In genomic region chr7:70171369-70171768, GRCh38 we compare ENCODE assay signal across 23 cellular contexts.
DNase-seq lines count a peak whose midpoint lies in the region; ATAC-seq, FAIRE-seq and TF ChIP-seq lines count a peak whose summit lies in the region.
"Had no signal": no experiment of that assay in that cellular context is flagged by ENCODE, and none has a peak within 500 bp of the region (broad histone marks: within the 10 kb centered on the region; RNA-seq: fewer than 3 reads in every experiment).

No MANE protein-coding gene starts in this region.

- H3K4me2 ChIP-seq in neural cell (ENCODE audit: low read length) (no peak overlapping the region), GM23248 (ENCODE audit: unreplicated experiment) (no peak overlapping the region), HepG2 (ENCODE audit: low read depth, low read length) (no peak overlapping the region)
- H3K4me2 ChIP-seq: A549; BLaER1 treated with 17β-estradiol and CSF1 and Interleukin-3, amounts not matched to agents 10 nM and 100 nM had no signal

- H3K27me3 Mint-ChIP-seq in chondrocyte (ENCODE audit: low read depth) (no peaks in the 10 kb centered on the region), osteocyte (ENCODE audit: unreplicated experiment) (no peaks in the 10 kb centered on the region)
- H3K27me3 Mint-ChIP-seq: B cell; CD4-positive, alpha-beta T cell had no signal

- CTCF ChIA-PET in HepG2 (lab: Yijun Ruan, JAX; ENCODE audit: low intra/inter-chr PET ratio, low total read pairs) = no interaction called here

- intact Hi-C loops in HepG2 (cut with micrococcal nuclease; ENCODE audit: unreplicated experiment) = no loop called here

- H3K4me3 ChIP-seq in adipocyte (ENCODE audit: low read length) (no peak overlapping the region), neural cell (ENCODE audit: low read length) (no peak overlapping the region), GM23248 (no peak overlapping the region), HepG2 (replicated peaks in 1 of 3; ENCODE audit: insufficient read depth in 1 of 3, low read depth in 2 of 3, low read length in 3 of 3) (no peak overlapping the region)
- H3K4me3 ChIP-seq: A549; BLaER1 treated with 17β-estradiol and CSF1 and Interleukin-3, amounts not matched to agents 10 nM and 100 nM had no signal

- TF ChIP-seq CTCF in chondrocyte (IDR thresholded peaks at IDR 0.05) (no peak), neural cell (IDR thresholded peaks at IDR 0.05; ENCODE audit: poor library complexity, severe bottlenecking) (no peak), osteocyte (IDR thresholded peaks at IDR 0.05) (no peak), HepG2 (CRISPR knock-in tag; IDR thresholded peaks at IDR 0.05) (no peak)

- WGBS in GM23248 (ENCODE audit: low coverage in 1 of 2, low lambda C conversion rate in 2 of 2, missing lambda C conversion rate in 2 of 2), 2 experiments = 86 to 88% methylated on average over 4 of the region's 4 CpGs
- 47% methylated on average over 4 of the region's 4 CpGs for WGBS in HepG2 (ENCODE audit: low lambda C conversion rate)

- no peaks in the 10 kb centered on the region for H3K36me3 ChIP-seq in adipocyte (ENCODE audit: control insufficient read depth, insufficient read depth, low read length, severe bottlenecking)
- H3K36me3 ChIP-seq in neural cell (ENCODE audit: insufficient read depth, low read length) = peaks cover 9% of the 10 kb centered on the region
- no peaks in the 10 kb centered on the region for H3K36me3 ChIP-seq in GM23248 (ENCODE audit: low read depth)
- no peaks in the 10 kb centered on the region for H3K36me3 ChIP-seq in HepG2 (replicated peaks in 1 of 2; ENCODE audit: control insufficient read depth in 1 of 2, insufficient read depth in 2 of 2, low read length in 2 of 2)

- in situ Hi-C loops in GM23248 (cut with MboI) (no loop called here), HepG2 (cut with HindIII; ENCODE audit: extremely low pct_ligation_motif_present, low pct_unique_long_range_greater_than_20kb) (no loop called here)

- no peak for FAIRE-seq in HepG2 (lab: Jason Lieb, UNC)
- FAIRE-seq: A549, D721Med, G401.6, GM12891 had no signal

- DNase-seq in adipocyte (ENCODE audit: low read depth) (peak; percentile 55), chondrocyte (ENCODE audit: low spot score) (no peak), osteocyte (ENCODE audit: extremely low spot score, unreplicated experiment) (no peak), GM23248 (no peak), HepG2 (ENCODE audit: low spot score) (no peak), retina (no peak)
- DNase-seq: AML-193; Caco-2; Calu3; CD4-positive, alpha-beta T cell; CD8-positive, alpha-beta T cell; DMS79 treated with DMSO at 0.1 percent for 48 hours; GF-D8 had no signal

- H2AFZ ChIP-seq in neural cell (ENCODE audit: low read depth, low read length) = no peak overlapping the region
- H2AFZ ChIP-seq in GM23248 = no peak overlapping the region
- no peak overlapping the region for H2AFZ ChIP-seq in HepG2 (ENCODE audit: low read length)

- H3K4me1 Mint-ChIP-seq in chondrocyte (ENCODE audit: low read depth) (peaks cover 22% of the 10 kb centered on the region), osteocyte (ENCODE audit: unreplicated experiment) (peaks cover 16% of the 10 kb centered on the region)

- H3K36me3 Mint-ChIP-seq in chondrocyte (ENCODE audit: low read depth) = no peaks in the 10 kb centered on the region
- peaks cover 11% of the 10 kb centered on the region for H3K36me3 Mint-ChIP-seq in osteocyte (ENCODE audit: unreplicated experiment)
- H3K36me3 Mint-ChIP-seq: CD8-positive, alpha-beta T cell had no signal

- H4K20me1 ChIP-seq in neural cell (ENCODE audit: insufficient read depth) (no peaks in the 10 kb centered on the region), GM23248 (ENCODE audit: insufficient read depth) (no peaks in the 10 kb centered on the region), HepG2 (ENCODE audit: insufficient read depth, low read length) (no peaks in the 10 kb centered on the region)

- H3K4me3 Mint-ChIP-seq in chondrocyte (ENCODE audit: unreplicated experiment) = peak overlapping the region; percentile 10
- H3K4me3 Mint-ChIP-seq in osteocyte (ENCODE audit: unreplicated experiment) = no peak overlapping the region
- H3K4me3 Mint-ChIP-seq: B cell; CD4-positive, alpha-beta T cell; CD8-positive, alpha-beta T cell had no signal

- no peak for TF ChIP-seq EP300 in neural cell (conservative IDR thresholded peaks at IDR 0.05; ENCODE audit: poor library complexity, severe bottlenecking)
- TF ChIP-seq EP300 in HepG2 (IDR thresholded peaks at IDR 0.05; ENCODE audit: low read depth in 2 of 2, low read length in 2 of 2) = no peak
- TF ChIP-seq EP300 in HepG2 (CRISPR knock-in tag; IDR thresholded peaks at IDR 0.05; ENCODE audit: borderline replicate concordance) = no peak

- no peaks in the 10 kb centered on the region for H3F3A ChIP-seq in neural cell (ENCODE audit: insufficient read depth, low read length, poor library complexity, severe bottlenecking)
- no peaks in the 10 kb centered on the region for H3F3A ChIP-seq in GM23248 (ENCODE audit: insufficient read depth)

- no peaks in the 10 kb centered on the region for H3K9me2 ChIP-seq in neural cell (ENCODE audit: insufficient read depth, low read length)
- H3K9me2 ChIP-seq in GM23248 (ENCODE audit: insufficient read depth) = no peaks in the 10 kb centered on the region

- TF ChIP-seq POLR2A in HepG2 (IDR thresholded peaks at IDR 0.05; ENCODE audit: insufficient read depth in 1 of 2, low read depth in 2 of 2, low read length in 2 of 2) = no peak

- H3K27ac Mint-ChIP-seq in chondrocyte (ENCODE audit: unreplicated experiment) (peak overlapping the region; percentile 79), osteocyte (ENCODE audit: unreplicated experiment) (peak overlapping the region; percentile 37)
- H3K27ac Mint-ChIP-seq: B cell; CD4-positive, alpha-beta T cell; CD8-positive, alpha-beta T cell had no signal

- H3K79me2 ChIP-seq in neural cell (replicated peaks; ENCODE audit: insufficient read depth, low read length) (no peaks in the 10 kb centered on the region), GM23248 (ENCODE audit: insufficient read depth) (no peaks in the 10 kb centered on the region), HepG2 (ENCODE audit: insufficient read depth, low read length) (no peaks in the 10 kb centered on the region)

- H3K4me1 ChIP-seq in adipocyte (ENCODE audit: control insufficient read depth, insufficient read depth, low read length) (peaks cover 5% of the 10 kb centered on the region), GM23248 (ENCODE audit: insufficient read depth) (no peaks in the 10 kb centered on the region), HepG2 (ENCODE audit: insufficient read depth, low read length) (no peaks in the 10 kb centered on the region)
- H3K4me1 ChIP-seq: A549, Caco-2 had no signal

- ATAC-seq in HepG2 = no peak
- ATAC-seq in GM18519 (IDR thresholded peaks at IDR 0.05; ENCODE audit: low FRiP score, unreplicated experiment) = no peak
- ATAC-seq: A549; CD8-positive, alpha-beta T cell had no signal

- peak overlapping the region; percentile 23 for H3K27ac ChIP-seq in neural cell (ENCODE audit: low read length)
- H3K27ac ChIP-seq in GM23248 = no peak overlapping the region
- H3K27ac ChIP-seq in HepG2 (ENCODE audit: extremely low read length, insufficient read depth, low read length) = no peak overlapping the region
- H3K27ac ChIP-seq: 22Rv1; A549; BLaER1 treated with 17β-estradiol and CSF1 and Interleukin-3, amounts not matched to agents 10 nM and 100 nM; C4-2B had no signal

- POLR2A ChIA-PET in HepG2 (lab: Yijun Ruan, JAX) = no interaction called here

- BruUV-seq in HepG2 (replicated peaks; lab: Mats Ljungman, UMichigan) = no TSS peak

- H3K9ac ChIP-seq in adipocyte (ENCODE audit: low read length) (no peak overlapping the region), neural cell (ENCODE audit: low read length) (no peak overlapping the region), GM23248 (no peak overlapping the region), HepG2 (ENCODE audit: insufficient read depth, low read depth, low read length) (no peak overlapping the region)
- H3K9ac ChIP-seq: BLaER1 treated with 17β-estradiol and CSF1 and Interleukin-3, amounts not matched to agents 10 nM and 100 nM had no signal

- H3K9me3 ChIP-seq in adipocyte (ENCODE audit: control insufficient read depth, low read length) (peaks cover 12% of the 10 kb centered on the region), neural cell (ENCODE audit: low read length) (no peaks in the 10 kb centered on the region), GM23248 (ENCODE audit: low read depth) (no peaks in the 10 kb centered on the region), HepG2 (ENCODE audit: low read length) (no peaks in the 10 kb centered on the region)
- H3K9me3 ChIP-seq: Caco-2 had no signal

- no peak for TF ChIP-seq RAD21 in neural cell (conservative IDR thresholded peaks at IDR 0.05)
- no peak for TF ChIP-seq RAD21 in HepG2 (CRISPR knock-in tag; IDR thresholded peaks at IDR 0.05)

- H3K27me3 ChIP-seq in adipocyte (replicated peaks; ENCODE audit: control insufficient read depth, insufficient read depth, low read length) (no peaks in the 10 kb centered on the region), neural cell (ENCODE audit: insufficient read depth, low read depth, low read length) (no peaks in the 10 kb centered on the region), GM23248 (replicated peaks; ENCODE audit: insufficient read depth) (no peaks in the 10 kb centered on the region), HepG2 (ENCODE audit: control insufficient read depth in 1 of 2, insufficient read depth in 2 of 2, low read length in 2 of 2) (no peaks in the 10 kb centered on the region)

- H3K9me3 Mint-ChIP-seq in chondrocyte (ENCODE audit: low read depth) (peaks cover 12% of the 10 kb centered on the region), osteocyte (ENCODE audit: unreplicated experiment) (peaks cover 16% of the 10 kb centered on the region)

TF ChIP-seq in neural cell, 6 proteins besides CTCF, POLR2A, EP300 and RAD21 (continues in another document):
- no peak for TF ChIP-seq POLR2AphosphoS5 (IDR thresholded peaks at IDR 0.05)

TF ChIP-seq in HepG2, 621 proteins besides CTCF, POLR2A, EP300 and RAD21 (continues in another document):
- TF ChIP-seq BRCA1 (CRISPR knock-in tag; IDR thresholded peaks at IDR 0.05) (no peak), ZNF260 (CRISPR knock-in tag; IDR thresholded peaks at IDR 0.05; ENCODE audit: borderline replicate concordance, low read depth) (no peak), PLRG1 (conservative IDR thresholded peaks at IDR 0.05) (no peak)
